ENCODE assay signal across 8 cellular contexts in the genomic region with DNA sequence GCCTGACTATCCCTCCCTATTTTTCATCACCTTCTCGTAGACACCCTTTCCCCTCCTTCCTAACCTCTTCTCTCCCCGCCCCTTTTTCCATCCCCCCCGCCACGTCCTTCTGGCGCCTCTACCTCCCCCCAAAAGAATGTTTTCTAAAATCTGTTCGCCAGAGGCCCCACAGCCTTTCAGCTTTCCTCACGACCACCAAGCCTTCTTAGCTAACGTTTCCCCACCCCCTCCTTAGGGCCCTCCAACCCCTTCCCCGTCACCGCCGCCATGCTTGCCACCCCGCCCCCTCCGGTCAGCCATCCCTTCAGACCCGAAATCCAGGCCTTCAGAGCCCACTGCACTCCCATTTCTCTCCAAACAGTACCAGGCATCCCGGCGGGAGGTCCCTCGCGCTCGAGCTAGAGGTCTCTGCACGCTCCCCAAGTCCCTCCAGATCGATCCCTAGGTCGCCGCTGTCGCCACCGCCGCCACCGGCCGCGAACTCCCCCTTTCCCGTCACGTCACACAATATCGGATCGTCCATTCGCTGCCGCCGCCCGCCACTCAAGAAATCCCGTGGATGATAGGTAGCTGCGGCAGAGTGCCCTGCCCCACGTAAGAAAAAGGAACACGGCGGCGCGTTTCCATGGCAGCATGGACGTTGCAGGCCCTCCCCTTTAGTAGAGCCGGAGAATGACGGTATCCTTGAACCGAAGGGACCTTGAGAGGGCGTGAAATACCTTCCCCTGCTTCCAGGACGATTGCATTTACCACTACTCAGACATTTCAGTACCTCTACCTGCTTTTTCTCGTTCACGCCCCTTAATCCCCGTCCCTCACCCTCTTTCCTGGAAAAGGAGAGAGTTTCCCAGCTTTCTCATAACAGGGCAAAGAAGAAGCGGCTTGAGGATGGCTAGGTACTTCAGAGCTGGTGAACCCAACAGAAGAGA. TPM values are rescaled to one million over a fixed set of nuclear protein-coding genes. Genes with fewer than 3 reads are reported as not detected.
DNase-seq lines count a peak whose midpoint lies in the region; ATAC-seq and TF ChIP-seq lines count a peak whose summit lies in the region.

A gene with protein sequence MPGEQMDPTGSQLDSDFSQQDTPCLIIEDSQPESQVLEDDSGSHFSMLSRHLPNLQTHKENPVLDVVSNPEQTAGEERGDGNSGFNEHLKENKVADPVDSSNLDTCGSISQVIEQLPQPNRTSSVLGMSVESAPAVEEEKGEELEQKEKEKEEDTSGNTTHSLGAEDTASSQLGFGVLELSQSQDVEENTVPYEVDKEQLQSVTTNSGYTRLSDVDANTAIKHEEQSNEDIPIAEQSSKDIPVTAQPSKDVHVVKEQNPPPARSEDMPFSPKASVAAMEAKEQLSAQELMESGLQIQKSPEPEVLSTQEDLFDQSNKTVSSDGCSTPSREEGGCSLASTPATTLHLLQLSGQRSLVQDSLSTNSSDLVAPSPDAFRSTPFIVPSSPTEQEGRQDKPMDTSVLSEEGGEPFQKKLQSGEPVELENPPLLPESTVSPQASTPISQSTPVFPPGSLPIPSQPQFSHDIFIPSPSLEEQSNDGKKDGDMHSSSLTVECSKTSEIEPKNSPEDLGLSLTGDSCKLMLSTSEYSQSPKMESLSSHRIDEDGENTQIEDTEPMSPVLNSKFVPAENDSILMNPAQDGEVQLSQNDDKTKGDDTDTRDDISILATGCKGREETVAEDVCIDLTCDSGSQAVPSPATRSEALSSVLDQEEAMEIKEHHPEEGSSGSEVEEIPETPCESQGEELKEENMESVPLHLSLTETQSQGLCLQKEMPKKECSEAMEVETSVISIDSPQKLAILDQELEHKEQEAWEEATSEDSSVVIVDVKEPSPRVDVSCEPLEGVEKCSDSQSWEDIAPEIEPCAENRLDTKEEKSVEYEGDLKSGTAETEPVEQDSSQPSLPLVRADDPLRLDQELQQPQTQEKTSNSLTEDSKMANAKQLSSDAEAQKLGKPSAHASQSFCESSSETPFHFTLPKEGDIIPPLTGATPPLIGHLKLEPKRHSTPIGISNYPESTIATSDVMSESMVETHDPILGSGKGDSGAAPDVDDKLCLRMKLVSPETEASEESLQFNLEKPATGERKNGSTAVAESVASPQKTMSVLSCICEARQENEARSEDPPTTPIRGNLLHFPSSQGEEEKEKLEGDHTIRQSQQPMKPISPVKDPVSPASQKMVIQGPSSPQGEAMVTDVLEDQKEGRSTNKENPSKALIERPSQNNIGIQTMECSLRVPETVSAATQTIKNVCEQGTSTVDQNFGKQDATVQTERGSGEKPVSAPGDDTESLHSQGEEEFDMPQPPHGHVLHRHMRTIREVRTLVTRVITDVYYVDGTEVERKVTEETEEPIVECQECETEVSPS (N-terminal part only) (minus strand): TSS at position 484 of the 929 bp plus-strand sequence. CDS start 113 bp downstream, at position 371.

- no peaks in the 10 kb centered on the region for H3K27me3 Mint-ChIP-seq in osteocyte (ENCODE audit: unreplicated experiment)

- H3K4me1 Mint-ChIP-seq in osteocyte (ENCODE audit: unreplicated experiment): peaks cover 19% of the 10 kb centered on the region

- H3K4me3 Mint-ChIP-seq in osteocyte (ENCODE audit: unreplicated experiment): peak within 1 kb of the TSS; percentile 97

- H3K27ac Mint-ChIP-seq in osteocyte (ENCODE audit: unreplicated experiment): peak within 1 kb of the TSS; percentile 98

- ATAC-seq in HG02763 (IDR thresholded peaks at IDR 0.05; ENCODE audit: unreplicated experiment) (peak; percentile 98), thoracic aorta (ENCODE audit: insufficient number of reproducible peaks, low FRiP score, low read depth) (peak; percentile 90)

- H3K9me3 ChIP-seq in thoracic aorta: no peaks in the 10 kb centered on the region

- DNase-seq in GM12865 (ENCODE audit: low read depth): peak; percentile 96
- peak; percentile 32 for DNase-seq in NCI-H1417 treated with DMSO at 0.1 percent for 48 hours (lab: John Stamatoyannopoulos, UW)
- peak; percentile 88 for DNase-seq in SW480 (ENCODE audit: low spot score)
- DNase-seq in activated naive CD8-positive, alpha-beta T cell treated with anti-CD3 and anti-CD28 coated beads, Interleukin-2, amount 50 U/mL, for 16 hours (ENCODE audit: low read depth, low spot score): peak; percentile 87
- peak; percentile 94 to 99 (median 98) for DNase-seq in head of caudate nucleus
- peak; percentile 96 for DNase-seq in osteocyte (ENCODE audit: extremely low spot score, unreplicated experiment)
- DNase-seq in thoracic aorta (ENCODE audit: low spot score): peak; percentile 97

- TF ChIP-seq CTCF in GM12865 (IDR thresholded peaks at IDR 0.05; ENCODE audit: insufficient read depth, low read depth, low read length, missing control alignments) (no peak), osteocyte (IDR thresholded peaks at IDR 0.05) (no peak), thoracic aorta (IDR thresholded peaks at IDR 0.05) (no peak)

- H3K4me3 ChIP-seq in GM12865 (ENCODE audit: low read depth, low read length) (peak within 1 kb of the TSS; percentile 98), thoracic aorta (peak within 1 kb of the TSS; percentile 97)

- peaks cover 22% of the 10 kb centered on the region for H3K36me3 Mint-ChIP-seq in osteocyte (ENCODE audit: unreplicated experiment)

- intact Hi-C loops in head of caudate nucleus (cut with DNase I): loop anchor here (2.0 kb wide), 1 partner anchor 18 kb away; no protein-coding TSS in a partner anchor

- no peaks in the 10 kb centered on the region for H3K36me3 ChIP-seq in thoracic aorta

- no peaks in the 10 kb centered on the region for H3K9me3 Mint-ChIP-seq in osteocyte (ENCODE audit: unreplicated experiment)

- peaks cover 14 to 33% of the 10 kb centered on the region in 2 donors for H3K4me1 ChIP-seq in thoracic aorta (ENCODE audit: control insufficient read depth in 1 of 2, low read depth in 2 of 2)

- H3K27me3 ChIP-seq in thoracic aorta (replicated peaks; ENCODE audit: insufficient read depth): no peaks in the 10 kb centered on the region

- H3K27ac ChIP-seq in thoracic aorta: peak within 1 kb of the TSS; percentile 65 to 73

RNA-seq across cellular contexts. Expression of the gene that starts here (rescaled TPM):
- total RNA-seq in osteocyte: 61.2 and 64.6 TPM in 2 replicates
- total RNA-seq in thoracic aorta: 10 to 100 TPM; 23.2 to 31.5 TPM

Comparison
In these comparisons a context has a peak if more than half of its experiments do, and no peak if none do; other contexts are left out.
1. Peak in every context shown above with its lines: DNase-seq, ATAC-seq, H3K4me3 ChIP-seq and H3K27ac ChIP-seq.
2. DNase-seq: peak in every context shown above with its lines; median percentile 98 in head of caudate nucleus; 97 in thoracic aorta; 96 in GM12865; 96 in osteocyte; 88 in SW480; 87 in activated naive CD8-positive, alpha-beta T cell treated with anti-CD3 and anti-CD28 coated beads, Interleukin-2, amount 50 U/mL, for 16 hours; 32 in NCI-H1417 treated with DMSO at 0.1 percent for 48 hours.